8 cellular contexts compared by ENCODE assay signal in genomic region chr11:66478823-66479740, GRCh38. TPM values are rescaled to one million over a fixed set of nuclear protein-coding genes. Genes with fewer than 3 reads are reported as not detected.
DNase-seq lines count a peak whose midpoint lies in the region; ATAC-seq and TF ChIP-seq lines count a peak whose summit lies in the region.

No MANE protein-coding gene starts in this region.

- no peaks in the 10 kb centered on the region for H3K9me2 ChIP-seq in SU-DHL-6 (replicated peaks; ENCODE audit: insufficient read depth, low read length)

- H3F3A ChIP-seq in SU-DHL-6 (ENCODE audit: insufficient read depth): no peaks in the 10 kb centered on the region

- 0 out of 2 replicates have a peak, but pooled peaks cover 11% of the 10 kb centered on the region for H3K79me2 ChIP-seq in SU-DHL-6 (ENCODE audit: insufficient read depth, low read length)

- 15 to 21% methylated on average over 17 to 22 of the region's 22 CpGs for WGBS in thyroid gland, 2 donors

- peaks cover 37% of the 10 kb centered on the region for H3K4me1 Mint-ChIP-seq in HFFc6 (ENCODE audit: low read depth)

- peak overlapping the region; percentile 49 for H2AFZ ChIP-seq in SU-DHL-6 (ENCODE audit: low read depth, low read length, severe bottlenecking)

- peak overlapping the region; percentile 90 for H3K27ac Mint-ChIP-seq in HFFc6

- H3K36me3 Mint-ChIP-seq in HFFc6 (ENCODE audit: low read depth): 0 out of 2 replicates have a peak, but pooled peaks cover 6% of the 10 kb centered on the region

- H3K9ac ChIP-seq in SU-DHL-6 (ENCODE audit: low read length): peak overlapping the region; percentile 77

- no peaks in the 10 kb centered on the region for H4K20me1 ChIP-seq in SU-DHL-6 (ENCODE audit: low read depth, low read length)

- H3K4me2 ChIP-seq in SU-DHL-6 (ENCODE audit: low read depth, low read length, poor library complexity, severe bottlenecking): peak overlapping the region; percentile 75

- intact Hi-C loops in thyroid gland (cut with DNase I): no loop called here

- no peak for TF ChIP-seq POLR2A in thyroid gland (IDR thresholded peaks at IDR 0.05)

- H3K27me3 Mint-ChIP-seq in HFFc6 (ENCODE audit: insufficient read depth): no peaks in the 10 kb centered on the region; the same call in 1 of the 2 replicates

- peaks cover 5 to 18% of the 10 kb centered on the region in 2 donors for H3K4me1 ChIP-seq in thyroid gland

- H3K9me3 ChIP-seq in SU-DHL-6 (ENCODE audit: insufficient read depth, low read length): no peaks in the 10 kb centered on the region
- H3K9me3 ChIP-seq in thyroid gland: no peaks in the 10 kb centered on the region

- 0 out of 2 replicates have a peak overlapping the region, but pooled peaks have one; percentile 3 for H3K27ac ChIP-seq in SU-DHL-6 (ENCODE audit: low read depth, low read length)
- H3K27ac ChIP-seq in thyroid gland: peak overlapping the region; percentile 34 to 92 (median 67)

- peak overlapping the region; percentile 92 for H3K4me3 Mint-ChIP-seq in HFFc6

- no peaks in the 10 kb centered on the region for H3K9me3 Mint-ChIP-seq in HFFc6

- peak; percentile 91 for TF ChIP-seq CTCF in HFFc6 (IDR thresholded peaks at IDR 0.05)
- TF ChIP-seq CTCF in SU-DHL-6 (IDR thresholded peaks at IDR 0.05; ENCODE audit: insufficient read depth, low read length, poor library complexity, severe bottlenecking): peak; percentile 95
- peak; percentile 26 to 63 (median 54) for TF ChIP-seq CTCF in thyroid gland (IDR thresholded peaks at IDR 0.05)

- H3K4me3 ChIP-seq in SU-DHL-6 (ENCODE audit: insufficient read depth, low read length, poor library complexity, severe bottlenecking) (peak overlapping the region; percentile 85), thyroid gland (replicated peaks in 1 of 3) (peak overlapping the region; percentile 16 to 75 (median 69))

- ATAC-seq in HG03159 (IDR thresholded peaks at IDR 0.05; ENCODE audit: unreplicated experiment) (no peak), HG02571 (IDR thresholded peaks at IDR 0.05; ENCODE audit: unreplicated experiment) (no peak)

- H3K36me3 ChIP-seq in SU-DHL-6 (ENCODE audit: low read length) (no peaks in the 10 kb centered on the region), thyroid gland (peaks cover 0 to 7% of the 10 kb centered on the region in 2 donors)

- DNase-seq in D341Med (ENCODE audit: low spot score) (peak; percentile 64), HFFc6 (peak; percentile 22), dermis blood vessel endothelial cell (peak; percentile 44), lung microvascular endothelial cell (ENCODE audit: low read depth in 2 of 2) (peak; percentile 28 to 46), thyroid gland (peak; percentile 44 to 45)

- no peaks in the 10 kb centered on the region for H3K27me3 ChIP-seq in SU-DHL-6 (ENCODE audit: low read length)
- no peaks in the 10 kb centered on the region for H3K27me3 ChIP-seq in thyroid gland

RNA-seq across cellular contexts. Expression of gene DPP3, which starts 1.2 kb away (rescaled TPM):
- total RNA-seq in HFFc6 (2021; fragmentation: NEBNext Ultra II Directional; extraction: Animal tissue kit (Norgen Biotek cat#: 25700)): 10 to 100 TPM; 54.8 to 71.6 (median 58.2) TPM
- 50.5 and 71.7 TPM in 2 replicates for total RNA-seq in dermis blood vessel endothelial cell
- 46.4 and 48.4 TPM in 2 replicates for total RNA-seq in lung microvascular endothelial cell
- 10 to 100 TPM; 10.9 to 38.7 (median 35.8) TPM for total RNA-seq in thyroid gland

RNA-seq across cellular contexts. Expression of gene PELI3, which starts 12.4 kb away (rescaled TPM):
- 1 to 10 TPM; 6.7 to 8.0 (median 7.2) TPM for total RNA-seq in HFFc6 (2021; fragmentation: NEBNext Ultra II Directional; extraction: Animal tissue kit (Norgen Biotek cat#: 25700))
- total RNA-seq in dermis blood vessel endothelial cell: 3.7 and 4.9 TPM in 2 replicates
- 3.3 and 4.4 TPM in 2 replicates for total RNA-seq in lung microvascular endothelial cell
- 10 to 100 TPM; 11.4 to 21.8 (median 14.7) TPM for total RNA-seq in thyroid gland

RNA-seq across cellular contexts. Expression of gene BBS1, which starts 31.4 kb away (rescaled TPM):
- 10 to 100 TPM; 14.9 to 21.4 (median 17.3) TPM for total RNA-seq in HFFc6 (2021; fragmentation: NEBNext Ultra II Directional; extraction: Animal tissue kit (Norgen Biotek cat#: 25700))
- total RNA-seq in dermis blood vessel endothelial cell: 28.6 and 36.8 TPM in 2 replicates
- total RNA-seq in lung microvascular endothelial cell: 12.1 and 12.9 TPM in 2 replicates
- total RNA-seq in thyroid gland: 100 to 1,000 TPM in 3 of 4 donors, 10 to 100 TPM in 1; 83.2 to 200 (median 165) TPM

RNA-seq across cellular contexts. Expression of gene MRPL11, which starts 40.4 kb away (rescaled TPM):
- total RNA-seq in HFFc6 (2021; fragmentation: NEBNext Ultra II Directional; extraction: Animal tissue kit (Norgen Biotek cat#: 25700)): 10 to 100 TPM; 55.6 to 74.1 (median 67.6) TPM
- total RNA-seq in dermis blood vessel endothelial cell (40.7 and 61.1 TPM in 2 replicates), lung microvascular endothelial cell (30.9 and 31.9 TPM in 2 replicates), thyroid gland (10 to 100 TPM; 35.5 to 58.3 (median 39.7) TPM)

RNA-seq across cellular contexts. Expression of gene NPAS4, which starts 58.2 kb away (rescaled TPM):
- under 1 TPM in 3 of 6 experiments, not detected in 3; 0.14 to 0.36 (median 0.35) TPM for total RNA-seq in HFFc6 (2021; fragmentation: NEBNext Ultra II Directional; extraction: Animal tissue kit (Norgen Biotek cat#: 25700))
- not detected in 2 replicates for total RNA-seq in dermis blood vessel endothelial cell
- not detected in 2 replicates for total RNA-seq in lung microvascular endothelial cell
- total RNA-seq in thyroid gland: not detected
